8 cellular contexts compared by ENCODE assay signal in the genomic region with DNA sequence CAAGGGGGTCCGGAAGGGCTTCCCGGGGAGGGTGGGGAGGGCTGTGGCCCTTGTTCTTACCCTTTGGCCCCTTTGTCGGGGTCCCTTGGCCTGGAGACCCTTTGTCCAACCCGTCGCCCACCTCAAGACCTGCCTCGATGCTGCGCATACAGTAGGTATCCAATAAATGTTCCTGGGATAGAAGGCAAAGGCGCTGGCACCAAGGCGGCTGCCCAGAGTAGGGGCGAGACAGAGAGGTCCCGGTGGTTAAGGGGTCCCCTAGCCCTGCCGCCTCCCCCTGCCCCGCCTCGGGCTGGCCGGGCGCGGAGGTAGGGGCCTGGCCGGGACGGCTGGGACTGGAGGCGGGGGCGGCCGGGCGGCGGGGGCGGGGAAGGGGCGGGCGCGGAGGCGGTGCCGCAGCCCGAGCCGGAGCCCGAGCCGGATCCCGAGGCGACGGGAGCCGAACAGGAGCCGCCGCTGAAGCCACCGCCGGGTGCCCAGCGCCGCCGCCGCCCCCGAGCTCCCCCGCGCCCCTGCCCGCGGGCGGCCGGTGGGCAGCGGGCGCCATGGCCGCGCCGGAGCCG. TPM values are rescaled to one million over a fixed set of nuclear protein-coding genes. Genes with fewer than 3 reads are reported as not detected.
DNase-seq lines count a peak whose midpoint lies in the region; FAIRE-seq lines count a peak whose summit lies in the region.

Gene NHERF2, plus strand, starts transcription at position 442 of the 563 bp plus-strand sequence. Its CDS starts 104 bp downstream, at position 546.

- H3K4me1 Mint-ChIP-seq in activated CD4-positive, alpha-beta T cell treated with anti-CD3 and anti-CD28 coated beads, Interleukin-2, amount 10 ng/mL, durations not matched to agents 7 days and 5 days, result peaks cover 22% of the 10 kb centered on the region

- H3K36me3 Mint-ChIP-seq in activated CD4-positive, alpha-beta T cell treated with anti-CD3 and anti-CD28 coated beads, Interleukin-2, amount 10 ng/mL, durations not matched to agents 7 days and 5 days (ENCODE audit: low read depth), result no peaks in the 10 kb centered on the region

- H3K27me3 ChIP-seq in esophagus (ENCODE audit: control insufficient read depth in 1 of 2, insufficient read depth in 2 of 2, low read length in 2 of 2), result no peaks in the 10 kb centered on the region

- no peaks in the 10 kb centered on the region for H3K9me3 ChIP-seq in esophagus (ENCODE audit: control insufficient read depth in 2 of 2, insufficient read depth in 1 of 2, low read depth in 1 of 2, low read length in 1 of 2)

- CTCF ChIA-PET in activated CD4-positive, alpha-beta T cell treated with anti-CD3 and anti-CD28 coated beads, Interleukin-2, amount 10 ng/mL, durations not matched to agents 7 days and 5 days (lab: Charles Lee), result interaction anchor here (2.8 kb wide), 1 partner anchor 114 kb away, joined by 8 read pairs; no protein-coding TSS in a partner anchor

- H3K27ac ChIP-seq in esophagus (ENCODE audit: low read depth in 2 of 2, low read length in 1 of 2), result peak within 1 kb of the TSS; percentile 60 to 63

- no peaks in the 10 kb centered on the region for H3K36me3 ChIP-seq in esophagus (ENCODE audit: control insufficient read depth in 2 of 2, insufficient read depth in 2 of 2, low read length in 1 of 2)

- H3K4me1 ChIP-seq in esophagus (ENCODE audit: control insufficient read depth in 2 of 2, insufficient read depth in 2 of 2, low read length in 1 of 2), result peaks cover 10 to 25% of the 10 kb centered on the region in 2 donors

- no peak for DNase-seq in activated CD4-positive, alpha-beta T cell treated with anti-CD3 and anti-CD28 coated beads, Interleukin-2, amount 10 ng/mL, durations not matched to agents 7 days and 5 days
- DNase-seq in activated CD4-positive, alpha-beta T cell treated with anti-CD3 and anti-CD28 coated beads for 1 hour, result no peak
- peak; percentile 38 for DNase-seq in T-helper 9 cell
- no peak for DNase-seq in myocyte (ENCODE audit: low read depth)
- no peak for DNase-seq in NOMO-1 treated with dmso at 0.1 percent for 144 hours (lab: John Stamatoyannopoulos, UW; ENCODE audit: unreplicated experiment)
- DNase-seq in NCI-H510A treated with DMSO at 0.1 percent for 48 hours (lab: John Stamatoyannopoulos, UW), result no peak
- DNase-seq in GM19239 (ENCODE audit: insufficient read length, low spot score), result no peak

- peak within 1 kb of the TSS; percentile 51 for H3K4me3 Mint-ChIP-seq in activated CD4-positive, alpha-beta T cell treated with anti-CD3 and anti-CD28 coated beads, Interleukin-2, amount 10 ng/mL, durations not matched to agents 7 days and 5 days

- peaks cover 26% of the 10 kb centered on the region for H3K27me3 Mint-ChIP-seq in activated CD4-positive, alpha-beta T cell treated with anti-CD3 and anti-CD28 coated beads, Interleukin-2, amount 10 ng/mL, durations not matched to agents 7 days and 5 days

- no peaks in the 10 kb centered on the region for H3K9me3 Mint-ChIP-seq in activated CD4-positive, alpha-beta T cell treated with anti-CD3 and anti-CD28 coated beads, Interleukin-2, amount 10 ng/mL, durations not matched to agents 7 days and 5 days

- no peak for FAIRE-seq in GM19239 (lab: Jason Lieb, UNC)

- WGBS in esophagus, 2 donors, result 7% methylated on average over 52 to 59 of the region's 59 CpGs

- H3K4me3 ChIP-seq in esophagus (ENCODE audit: low read depth in 1 of 2, low read length in 2 of 2), result peak within 1 kb of the TSS; percentile 55 to 63

- no peak within 1 kb of the TSS for H3K27ac Mint-ChIP-seq in activated CD4-positive, alpha-beta T cell treated with anti-CD3 and anti-CD28 coated beads, Interleukin-2, amount 10 ng/mL, durations not matched to agents 7 days and 5 days

- POLR2A ChIA-PET in activated CD4-positive, alpha-beta T cell treated with anti-CD3 and anti-CD28 coated beads, Interleukin-2, amount 10 ng/mL, durations not matched to agents 7 days and 5 days (lab: Charles Lee), result interaction anchor here (0.9 kb wide), 1 partner anchor 129 kb away, joined by 3 read pairs; the partner anchor contains the start of gene TRAF7

RNA-seq across cellular contexts. Expression of gene NHERF2, which starts in this region (rescaled TPM):
- 1 to 10 TPM; 1.1 to 1.4 TPM for total RNA-seq in activated CD4-positive, alpha-beta T cell treated with anti-CD3 and anti-CD28 coated beads, Interleukin-2, amount 10 ng/mL, durations not matched to agents 7 days and 5 days
- polyA plus RNA-seq in esophagus, result 10 to 100 TPM; 26.3 to 36.1 TPM
- 38.1 and 52.7 TPM in 2 replicates for total RNA-seq in myocyte
- polyA plus RNA-seq in myocyte (2012), result 25.1 TPM

Comparison
In these comparisons a context has a peak if more than half of its experiments do, and no peak if none do; other contexts are left out.
1. RNA of gene NHERF2 (total RNA-seq): 38.1 to 52.7 TPM in myocyte; 1.1 to 1.4 TPM in activated CD4-positive, alpha-beta T cell treated with anti-CD3 and anti-CD28 coated beads, Interleukin-2, amount 10 ng/mL, durations not matched to agents 7 days and 5 days; every median in the first group is over 10 times any median in the second.